In genomic region chr3:184523825-184524615, GRCh38 we compare ENCODE assay signal across 9 cellular contexts. TPM values are rescaled to one million over a fixed set of nuclear protein-coding genes. Genes with fewer than 3 reads are reported as not detected.
A peak's percentile ranks its signal among the peaks of the same experiment; 100 is the strongest.
DNase-seq lines count a peak whose midpoint lies in the region; ATAC-seq, FAIRE-seq and TF ChIP-seq lines count a peak whose summit lies in the region.
"Had no signal": no experiment of that assay in that cellular context is flagged by ENCODE, and none has a peak within 500 bp of the region (broad histone marks: within the 10 kb centered on the region; RNA-seq: fewer than 3 reads in every experiment).

No MANE protein-coding gene starts in this region.

- no peak for ATAC-seq in HG02798 (IDR thresholded peaks at IDR 0.05; ENCODE audit: poor library complexity, unreplicated experiment)

- H3K9me1 ChIP-seq in keratinocyte (ENCODE audit: control insufficient read depth, extremely low read depth, insufficient read depth, low read length), result no peaks in the 10 kb centered on the region

- FAIRE-seq in keratinocyte (lab: Jason Lieb, UNC), result peak; percentile 97
- no peak for FAIRE-seq in frontal cortex (lab: Jason Lieb, UNC)

- peaks cover 37% of the 10 kb centered on the region for H3K27me3 Mint-ChIP-seq in activated T-helper 1 cell treated with anti-CD3 and anti-CD28 coated beads, Interleukin-12 subunit alpha, Interleukin-12 subunit beta, Interleukin-2, Interleukin-4 antibody, amounts not matched to agents 30 ng/mL and 10 ng/mL and 1 ng/mL, durations not matched to agents 14 hours and 24 hours and 36 hours (ENCODE audit: insufficient read depth)

- peak; percentile 24 for DNase-seq in COR-L47 (lab: John Stamatoyannopoulos, UW)
- DNase-seq in activated T-helper 1 cell treated with anti-CD3 and anti-CD28 coated beads, Interleukin-12 subunit alpha, Interleukin-12 subunit beta, Interleukin-2, Interleukin-4 antibody, amounts not matched to agents 30 ng/mL and 10 ng/mL and 1 ng/mL, durations not matched to agents 14 hours and 24 hours and 36 hours (ENCODE audit: low spot score), result no peak
- no peak for DNase-seq in keratinocyte (ENCODE audit: low read depth, low spot score)
- no peak for DNase-seq in frontal cortex (ENCODE audit: low spot score in 2 of 2)
- no peak for DNase-seq in stimulated activated CD4-positive, alpha-beta T cell treated with anti-CD3 and anti-CD28 coated beads, Interleukin-12 subunit alpha, Interleukin-12 subunit beta, amount 100 ng/mL, for 4 hours
- DNase-seq in NCI-H2171 treated with DMSO at 0.1 percent for 48 hours (lab: John Stamatoyannopoulos, UW), result no peak

- H3K9me3 Mint-ChIP-seq in activated T-helper 1 cell treated with anti-CD3 and anti-CD28 coated beads, Interleukin-12 subunit alpha, Interleukin-12 subunit beta, Interleukin-2, Interleukin-4 antibody, amounts not matched to agents 30 ng/mL and 10 ng/mL and 1 ng/mL, durations not matched to agents 14 hours and 24 hours and 36 hours, result no peaks in the 10 kb centered on the region

- TF ChIP-seq CTCF in keratinocyte (optimal IDR thresholded peaks at IDR 0.05 in 1 of 3, IDR thresholded peaks at IDR 0.05 in 1 of 3, conservative IDR thresholded peaks at IDR 0.05 in 1 of 3; ENCODE audit: extremely low read depth in 1 of 3, insufficient read depth in 2 of 3, low read length in 3 of 3), result no peak

- H3K4me3 Mint-ChIP-seq in activated T-helper 1 cell treated with anti-CD3 and anti-CD28 coated beads, Interleukin-12 subunit alpha, Interleukin-12 subunit beta, Interleukin-2, Interleukin-4 antibody, amounts not matched to agents 30 ng/mL and 10 ng/mL and 1 ng/mL, durations not matched to agents 14 hours and 24 hours and 36 hours, result peak overlapping the region; percentile 76

- intact Hi-C loops in activated T-helper 1 cell treated with anti-CD3 and anti-CD28 coated beads, Interleukin-12 subunit alpha, Interleukin-12 subunit beta, Interleukin-2, Interleukin-4 antibody, amounts not matched to agents 30 ng/mL and 10 ng/mL and 1 ng/mL, durations not matched to agents 14 hours and 24 hours and 36 hours (cut with micrococcal nuclease), result no loop called here

- H3K79me2 ChIP-seq in keratinocyte (ENCODE audit: control insufficient read depth, insufficient read depth, low read length), result no peaks in the 10 kb centered on the region

- no peaks in the 10 kb centered on the region for H3K36me3 Mint-ChIP-seq in activated T-helper 1 cell treated with anti-CD3 and anti-CD28 coated beads, Interleukin-12 subunit alpha, Interleukin-12 subunit beta, Interleukin-2, Interleukin-4 antibody, amounts not matched to agents 30 ng/mL and 10 ng/mL and 1 ng/mL, durations not matched to agents 14 hours and 24 hours and 36 hours (ENCODE audit: low read depth)

- H3K9me3 ChIP-seq in HUES48 (ENCODE audit: control insufficient read depth, insufficient read depth, low read length) (no peaks in the 10 kb centered on the region), keratinocyte (ENCODE audit: control insufficient read depth, low read depth, low read length) (no peaks in the 10 kb centered on the region)
- H3K9me3 ChIP-seq: adrenal gland had no signal

- peak overlapping the region; percentile 91 for H3K4me2 ChIP-seq in keratinocyte (ENCODE audit: control insufficient read depth, extremely low read depth, insufficient read depth, low read depth, low read length)

- H3K4me3 ChIP-seq in HUES48 (ENCODE audit: low read depth, low read length), result peak overlapping the region; percentile 62; the same call in 1 of the 2 replicates
- H3K4me3 ChIP-seq in keratinocyte (ENCODE audit: control insufficient read depth in 2 of 3, extremely low read depth in 1 of 3, insufficient read depth in 2 of 3, low read depth in 1 of 3, low read length in 3 of 3), result no peak overlapping the region

- H4K20me1 ChIP-seq in keratinocyte (ENCODE audit: control insufficient read depth, extremely low read depth, insufficient read depth, low read length), result no peaks in the 10 kb centered on the region

- dilution Hi-C loops in keratinocyte (cut with MboI; ENCODE audit: extremely low pct_ligation_motif_present, low sequenced_read_pairs), result no loop called here

- no peak overlapping the region for H2AFZ ChIP-seq in keratinocyte (ENCODE audit: control insufficient read depth, low read length)

- H3K27ac ChIP-seq in HUES48 (ENCODE audit: low read depth, low read length) (no peak overlapping the region), keratinocyte (ENCODE audit: control insufficient read depth, insufficient read depth, low read length) (no peak overlapping the region)
- H3K27ac ChIP-seq: adrenal gland had no signal

- H3K4me1 ChIP-seq in HUES48 (ENCODE audit: control insufficient read depth, insufficient read depth, low read length) (peaks cover 26% of the 10 kb centered on the region), keratinocyte (ENCODE audit: control insufficient read depth, extremely low read depth, insufficient read depth, low read length) (peaks cover 23% of the 10 kb centered on the region)

- H3K9ac ChIP-seq in HUES48 (ENCODE audit: low read depth, low read length), result no peak overlapping the region
- H3K9ac ChIP-seq in keratinocyte (ENCODE audit: control insufficient read depth, extremely low read depth, insufficient read depth, low read length), result no peak overlapping the region

- peak overlapping the region; percentile 83 for H3K27ac Mint-ChIP-seq in activated T-helper 1 cell treated with anti-CD3 and anti-CD28 coated beads, Interleukin-12 subunit alpha, Interleukin-12 subunit beta, Interleukin-2, Interleukin-4 antibody, amounts not matched to agents 30 ng/mL and 10 ng/mL and 1 ng/mL, durations not matched to agents 14 hours and 24 hours and 36 hours

- peaks cover 18% of the 10 kb centered on the region for H3K27me3 ChIP-seq in HUES48 (ENCODE audit: control insufficient read depth, insufficient read depth, low read length)
- no peaks in the 10 kb centered on the region for H3K27me3 ChIP-seq in keratinocyte (ENCODE audit: control insufficient read depth, extremely low read depth, insufficient read depth, low read length)

- peaks cover 21% of the 10 kb centered on the region for H3K4me1 Mint-ChIP-seq in activated T-helper 1 cell treated with anti-CD3 and anti-CD28 coated beads, Interleukin-12 subunit alpha, Interleukin-12 subunit beta, Interleukin-2, Interleukin-4 antibody, amounts not matched to agents 30 ng/mL and 10 ng/mL and 1 ng/mL, durations not matched to agents 14 hours and 24 hours and 36 hours (ENCODE audit: low read depth)

- H3K36me3 ChIP-seq in HUES48 (ENCODE audit: control insufficient read depth, insufficient read depth, low read length) (no peaks in the 10 kb centered on the region), keratinocyte (ENCODE audit: control insufficient read depth in 2 of 2, extremely low read depth in 1 of 2, insufficient read depth in 2 of 2, low read length in 2 of 2) (no peaks in the 10 kb centered on the region)
- H3K36me3 ChIP-seq: adrenal gland had no signal

RNA-seq across cellular contexts. Expression of gene EPHB3, which starts 37.6 kb away (rescaled TPM):
- 0.31 TPM in 1 of 2 replicates, not detected in the other for total RNA-seq in activated T-helper 1 cell treated with anti-CD3 and anti-CD28 coated beads, Interleukin-12 subunit alpha, Interleukin-12 subunit beta, Interleukin-2, Interleukin-4 antibody, amounts not matched to agents 30 ng/mL and 10 ng/mL and 1 ng/mL, durations not matched to agents 14 hours and 24 hours and 36 hours
- 2.2 to 6.7 TPM (median 3.7 TPM) in 3 replicates for polyA plus RNA-seq in keratinocyte
- 13.7 TPM for polyA plus RNA-seq in keratinocyte (2011; ENCODE audit: low read depth)
- 1.3 and 3.2 TPM in 2 replicates for polyA plus RNA-seq in keratinocyte (2011; cell fraction: cytosol; rRNA removed)
- 21.1 and 21.6 TPM in 2 replicates for polyA plus RNA-seq in keratinocyte (2011; cell fraction: nucleus; rRNA removed)
- 8.3 and 66.7 TPM in 2 replicates for polyA plus RNA-seq in keratinocyte (2012; ENCODE audit: low replicate concordance)
- polyA minus RNA-seq in keratinocyte, result 8.0 to 36.6 TPM (median 14.7 TPM) in 3 replicates
- polyA minus RNA-seq in keratinocyte (2011; cell fraction: cytosol; rRNA and poly(A)+ RNA removed), result 7.1 TPM
- polyA minus RNA-seq in keratinocyte (2011; cell fraction: nucleus; rRNA and poly(A)+ RNA removed), result 28.8 and 31.2 TPM in 2 replicates
- 5.7 TPM for total RNA-seq in frontal cortex
